Comparison of ENCODE assay signal across 13 cellular contexts in the genomic region with DNA sequence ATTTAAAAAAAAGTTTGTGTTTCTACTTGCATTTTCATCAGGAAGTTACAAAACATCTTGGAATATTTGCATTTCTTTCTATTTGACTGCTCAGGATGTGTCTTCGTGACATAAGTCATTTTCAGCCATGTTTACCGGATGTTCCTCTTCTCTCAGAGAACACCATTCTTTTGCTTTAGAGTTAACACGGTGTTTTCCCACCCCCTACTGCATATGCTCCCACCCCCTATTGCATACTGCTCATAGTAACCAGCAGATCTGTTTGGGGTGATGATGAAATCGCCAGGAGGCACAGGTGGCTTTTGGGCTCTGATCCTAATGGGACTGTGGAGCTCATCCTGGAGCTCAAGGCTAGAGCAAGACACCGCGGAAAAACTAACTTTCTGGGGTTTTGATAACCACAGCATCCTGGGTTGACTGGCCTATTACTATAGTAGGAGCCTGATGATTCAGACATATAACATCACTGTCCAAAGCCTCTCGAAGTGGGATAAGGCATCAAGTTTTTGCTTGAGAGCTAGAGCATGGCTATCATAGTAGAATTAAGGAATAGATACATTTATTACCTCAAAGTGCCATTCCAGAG.
DNase-seq lines count a peak whose midpoint lies in the region; ATAC-seq, FAIRE-seq and TF ChIP-seq lines count a peak whose summit lies in the region.
"Had no signal": no experiment of that assay in that cellular context is flagged by ENCODE, and none has a peak within 500 bp of the region (broad histone marks: within the 10 kb centered on the region; RNA-seq: fewer than 3 reads in every experiment).

No MANE protein-coding gene starts in this region.

- H3K4me3 ChIP-seq in left lung: no peak overlapping the region
- H3K4me3 ChIP-seq: esophagus muscularis mucosa, thyroid gland had no signal

- H3K4me1 ChIP-seq in left lung: no peaks in the 10 kb centered on the region
- H3K4me1 ChIP-seq: esophagus muscularis mucosa, thyroid gland had no signal

- intact Hi-C loops in left lung (cut with DNase I): no loop called here

- no peaks in the 10 kb centered on the region for H3K9me3 ChIP-seq in left lung
- H3K9me3 ChIP-seq: esophagus muscularis mucosa, thyroid gland had no signal

- TF ChIP-seq CTCF in HFFc6 (IDR thresholded peaks at IDR 0.05) (no peak), left lung (IDR thresholded peaks at IDR 0.05) (no peak), GM20000 (IDR thresholded peaks at IDR 0.05; ENCODE audit: extremely low read depth, missing control alignments) (no peak)

- H3K36me3 ChIP-seq in left lung: no peaks in the 10 kb centered on the region
- H3K36me3 ChIP-seq: esophagus muscularis mucosa, thyroid gland had no signal

- DNase-seq in HFFc6 (no peak), myocyte (ENCODE audit: low read depth) (peak; percentile 29), cortex of kidney (lab: John Stamatoyannopoulos, UW) (no peak), left lung (no peak), GM20000 (ENCODE audit: low spot score) (no peak), H54 (ENCODE audit: insufficient read length, low spot score) (no peak)
- DNase-seq: activated CD4-positive, alpha-beta memory T cell treated with anti-CD3 and anti-CD28 coated beads for 36 hours; DMS153; GOT3; thyroid gland had no signal

- no peak for FAIRE-seq in H54 (lab: Jason Lieb, UNC)

- H3K4me1 Mint-ChIP-seq in HFFc6 (ENCODE audit: low read depth): peaks cover 44% of the 10 kb centered on the region

- no peaks in the 10 kb centered on the region; the same call in 1 of the 2 replicates for H3K27me3 Mint-ChIP-seq in HFFc6 (ENCODE audit: insufficient read depth)

- no peak overlapping the region for H3K27ac ChIP-seq in left lung
- H3K27ac ChIP-seq: esophagus muscularis mucosa, thyroid gland had no signal

- ATAC-seq in GM19025 (IDR thresholded peaks at IDR 0.05; ENCODE audit: low read depth, unreplicated experiment): peak; percentile 86
- ATAC-seq in HG03565 (IDR thresholded peaks at IDR 0.05; ENCODE audit: unreplicated experiment): peak; percentile 56
- no peak for ATAC-seq in left lung

- H3K36me3 Mint-ChIP-seq in HFFc6 (ENCODE audit: low read depth): no peaks in the 10 kb centered on the region
- H3K36me3 Mint-ChIP-seq: activated CD4-positive, alpha-beta memory T cell treated with anti-CD3 and anti-CD28 coated beads for 36 hours had no signal

- H3K9me3 Mint-ChIP-seq in HFFc6: no peaks in the 10 kb centered on the region
- H3K9me3 Mint-ChIP-seq: activated CD4-positive, alpha-beta memory T cell treated with anti-CD3 and anti-CD28 coated beads for 36 hours had no signal

- peak overlapping the region; percentile 83 for H3K27ac Mint-ChIP-seq in HFFc6
- H3K27ac Mint-ChIP-seq: activated CD4-positive, alpha-beta memory T cell treated with anti-CD3 and anti-CD28 coated beads for 36 hours had no signal

- peaks cover 0 to 8% of the 10 kb centered on the region in 2 donors for H3K27me3 ChIP-seq in left lung
- H3K27me3 ChIP-seq: esophagus muscularis mucosa, thyroid gland had no signal

- H3K4me3 Mint-ChIP-seq in HFFc6: no peak overlapping the region
- H3K4me3 Mint-ChIP-seq: activated CD4-positive, alpha-beta memory T cell treated with anti-CD3 and anti-CD28 coated beads for 36 hours had no signal

- TF ChIP-seq POLR2A in H54 (IDR thresholded peaks at IDR 0.05; ENCODE audit: low read depth, low read length): no peak
